Comparison of ENCODE assay signal across 1 cellular context in the genomic region with DNA sequence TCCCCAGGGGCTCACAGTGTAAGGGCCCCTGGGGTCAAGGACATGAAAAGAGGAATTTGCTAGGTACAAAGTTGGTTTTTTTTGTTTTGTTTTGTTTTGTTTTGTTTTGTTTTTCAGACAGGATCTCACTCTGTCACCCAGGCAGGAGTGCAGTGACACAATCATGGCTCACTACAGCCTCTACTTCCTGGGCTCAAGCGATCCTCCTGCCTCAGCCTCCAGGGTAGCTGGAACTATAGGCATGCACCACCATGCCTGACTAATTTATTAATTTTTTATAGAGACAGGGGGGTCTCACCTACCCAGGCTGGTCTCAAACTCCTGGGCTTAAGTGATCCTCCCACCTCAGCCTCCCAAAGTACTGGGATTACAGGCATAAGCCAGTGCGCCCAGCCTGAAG. TPM values are rescaled to one million over a fixed set of nuclear protein-coding genes. Genes with fewer than 3 reads are reported as not detected.
"Had no signal": no experiment of that assay in that cellular context is flagged by ENCODE, and none has a peak within 500 bp of the region (broad histone marks: within the 10 kb centered on the region; RNA-seq: fewer than 3 reads in every experiment).

No MANE protein-coding gene starts in this region.

RNA-seq across cellular contexts. Expression of a gene that starts 42.5 kb away (rescaled TPM):
- polyA plus RNA-seq: keratinocyte had no signal
